In the genomic region with DNA sequence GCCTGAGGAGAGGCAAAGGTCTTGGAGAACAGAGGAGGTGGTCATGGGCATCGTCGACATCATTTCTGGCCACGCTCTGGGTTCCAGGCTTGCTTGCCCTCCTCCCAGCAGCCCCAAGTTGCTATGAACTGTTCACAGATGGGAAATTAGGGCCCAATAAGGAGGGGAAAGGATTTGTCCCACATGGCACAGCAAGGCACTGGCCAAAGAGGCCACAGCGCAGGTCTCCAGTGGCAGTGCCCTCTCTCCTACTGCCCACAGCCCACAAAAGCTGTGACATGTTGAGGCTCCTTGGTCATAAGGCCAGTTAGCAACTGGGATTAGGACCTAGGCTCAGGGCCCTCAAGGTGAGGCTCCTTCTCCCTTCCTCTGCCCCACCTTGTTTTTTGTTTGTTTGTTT, we compare ENCODE assay signal across 8 cellular contexts. TPM values are rescaled to one million over a fixed set of nuclear protein-coding genes. Genes with fewer than 3 reads are reported as not detected.
DNase-seq lines count a peak whose midpoint lies in the region; TF ChIP-seq lines count a peak whose summit lies in the region.

No MANE protein-coding gene starts in this region.

- WGBS in ovary, 3 donors, result 67 to 73% (median 71%) methylated on average over 4 of the region's 4 CpGs
- WGBS in hepatocyte (ENCODE audit: low lambda C conversion rate, missing lambda C conversion rate), result 87% methylated on average over 4 of the region's 4 CpGs

- CTCF ChIA-PET in CD8-positive, alpha-beta memory T cell (lab: Charles Lee), result no interaction called here

- H3K4me3 Mint-ChIP-seq in CD8-positive, alpha-beta memory T cell, result peak overlapping the region; percentile 92 to 98 (median 96)
- peak overlapping the region; percentile 9 for H3K4me3 Mint-ChIP-seq in dendritic cell treated with granulocyte-macrophage colony-stimulating factor and Interleukin-4, amounts not matched to agents 40 ng/mL and 50 ng/mL, for 4 days

- no peaks in the 10 kb centered on the region for H3K27me3 ChIP-seq in CD8-positive, alpha-beta memory T cell (ENCODE audit: insufficient read depth, low read length, poor library complexity, severe bottlenecking)
- H3K27me3 ChIP-seq in NT2/D1 (ENCODE audit: insufficient read depth, insufficient read length) (peaks cover 29% of the 10 kb centered on the region), ovary (no peaks in the 10 kb centered on the region), hepatocyte (peaks cover 8% of the 10 kb centered on the region)

- no peak overlapping the region for H2AFZ ChIP-seq in hepatocyte

- H3K4me1 ChIP-seq in CD8-positive, alpha-beta memory T cell (ENCODE audit: insufficient read depth, low read length), result peaks cover 29% of the 10 kb centered on the region
- H3K4me1 ChIP-seq in NT2/D1 (ENCODE audit: insufficient read depth, insufficient read length), result peaks cover 27% of the 10 kb centered on the region
- H3K4me1 ChIP-seq in ovary (ENCODE audit: insufficient read depth), result no peaks in the 10 kb centered on the region
- H3K4me1 ChIP-seq in hepatocyte (ENCODE audit: insufficient read depth), result peaks cover 12% of the 10 kb centered on the region

- peaks cover 54 to 78% (median 63%) of the 10 kb centered on the region in 3 donors for H3K4me1 Mint-ChIP-seq in CD8-positive, alpha-beta memory T cell
- peaks cover 29% of the 10 kb centered on the region for H3K4me1 Mint-ChIP-seq in dendritic cell treated with granulocyte-macrophage colony-stimulating factor and Interleukin-4, amounts not matched to agents 40 ng/mL and 50 ng/mL, for 4 days (ENCODE audit: low read depth)

- H3K27ac ChIP-seq in CD8-positive, alpha-beta memory T cell (ENCODE audit: low read depth, low read length), result no peak overlapping the region
- H3K27ac ChIP-seq in ovary (peak overlapping the region in 1 of 2 donors; percentile 6), hepatocyte (no peak overlapping the region)

- H3K9me2 ChIP-seq in hepatocyte (replicated peaks; ENCODE audit: insufficient read depth), result no peaks in the 10 kb centered on the region

- DNase-seq in CD8-positive, alpha-beta memory T cell, result no peak
- DNase-seq in NT2/D1 (ENCODE audit: low read depth, low spot score), result no peak
- DNase-seq in ovary, result peak in 3 of 5 donors; percentile 16 to 39 (median 28)
- no peak for DNase-seq in hepatocyte (ENCODE audit: low spot score)
- no peak for DNase-seq in NCI-H2029 (lab: John Stamatoyannopoulos, UW)
- no peak for DNase-seq in COLO829 (ENCODE audit: low spot score)
- DNase-seq in NCI-H82 treated with DMSO at 0.1 percent for 48 hours (lab: John Stamatoyannopoulos, UW; ENCODE audit: unreplicated experiment), result no peak

- H4K20me1 ChIP-seq in hepatocyte (ENCODE audit: insufficient read depth, poor library complexity, severe bottlenecking), result no peaks in the 10 kb centered on the region

- H3K36me3 Mint-ChIP-seq in CD8-positive, alpha-beta memory T cell, result peaks cover 0 to 36% (median 0%) of the 10 kb centered on the region in 3 donors
- peaks cover 39% of the 10 kb centered on the region for H3K36me3 Mint-ChIP-seq in dendritic cell treated with granulocyte-macrophage colony-stimulating factor and Interleukin-4, amounts not matched to agents 40 ng/mL and 50 ng/mL, for 4 days (ENCODE audit: low read depth)

- H3K4me3 ChIP-seq in CD8-positive, alpha-beta memory T cell (ENCODE audit: low read length), result no peak overlapping the region
- H3K4me3 ChIP-seq in NT2/D1 (ENCODE audit: insufficient read length, low read depth) (no peak overlapping the region), ovary (no peak overlapping the region), hepatocyte (no peak overlapping the region)

- no peaks in the 10 kb centered on the region for H3K9me3 ChIP-seq in CD8-positive, alpha-beta memory T cell (ENCODE audit: low read length)
- H3K9me3 ChIP-seq in NT2/D1 (ENCODE audit: insufficient read depth, low read length) (no peaks in the 10 kb centered on the region), ovary (no peaks in the 10 kb centered on the region), hepatocyte (ENCODE audit: low read depth) (no peaks in the 10 kb centered on the region)

- TF ChIP-seq POLR2A in ovary (IDR thresholded peaks at IDR 0.05), result no peak

- peaks cover 18% of the 10 kb centered on the region for H3K36me3 ChIP-seq in CD8-positive, alpha-beta memory T cell (ENCODE audit: insufficient read depth, low read length)
- peaks cover 21% of the 10 kb centered on the region for H3K36me3 ChIP-seq in NT2/D1 (ENCODE audit: insufficient read depth, insufficient read length, low read length)
- H3K36me3 ChIP-seq in ovary, result no peaks in the 10 kb centered on the region
- no peaks in the 10 kb centered on the region for H3K36me3 ChIP-seq in hepatocyte (replicated peaks; ENCODE audit: insufficient read depth, low read depth)

- intact Hi-C loops in dendritic cell treated with granulocyte-macrophage colony-stimulating factor and Interleukin-4, amounts not matched to agents 40 ng/mL and 50 ng/mL, for 4 days (cut with micrococcal nuclease), result no loop called here
- intact Hi-C loops in ovary (cut with DNase I), result loop anchor here in 1 of 4 donors (2.0 kb wide), 1 partner anchor 72 kb away; a partner anchor contains a TSS

- H3K79me2 ChIP-seq in hepatocyte, result peaks cover 12% of the 10 kb centered on the region

- no peak for TF ChIP-seq CTCF in ovary (IDR thresholded peaks at IDR 0.05)
- TF ChIP-seq CTCF in hepatocyte (IDR thresholded peaks at IDR 0.05; ENCODE audit: poor library complexity), result no peak

- H3K9ac ChIP-seq in NT2/D1 (ENCODE audit: insufficient read length, low read depth), result peak overlapping the region; percentile 68

- no peak overlapping the region for H3K4me2 ChIP-seq in hepatocyte

- peaks cover 0 to 10% of the 10 kb centered on the region in 2 donors for H3K27me3 Mint-ChIP-seq in CD8-positive, alpha-beta memory T cell
- peaks cover 32% of the 10 kb centered on the region for H3K27me3 Mint-ChIP-seq in dendritic cell treated with granulocyte-macrophage colony-stimulating factor and Interleukin-4, amounts not matched to agents 40 ng/mL and 50 ng/mL, for 4 days

- POLR2A ChIA-PET in CD8-positive, alpha-beta memory T cell (lab: Charles Lee), result no interaction called here

- no peaks in the 10 kb centered on the region for H3K9me3 Mint-ChIP-seq in CD8-positive, alpha-beta memory T cell
- no peaks in the 10 kb centered on the region for H3K9me3 Mint-ChIP-seq in dendritic cell treated with granulocyte-macrophage colony-stimulating factor and Interleukin-4, amounts not matched to agents 40 ng/mL and 50 ng/mL, for 4 days

- H3K27ac Mint-ChIP-seq in CD8-positive, alpha-beta memory T cell, result peak overlapping the region in 7 of 8 donors; percentile 88 to 99 (median 99)
- peak overlapping the region; percentile 26 for H3K27ac Mint-ChIP-seq in dendritic cell treated with granulocyte-macrophage colony-stimulating factor and Interleukin-4, amounts not matched to agents 40 ng/mL and 50 ng/mL, for 4 days

- TF ChIP-seq EP300 in ovary (IDR thresholded peaks at IDR 0.05), result no peak

RNA-seq across cellular contexts. Expression of a gene that starts 1.6 kb away (rescaled TPM):
- 10 to 100 TPM; 35.1 to 43.2 TPM for total RNA-seq in CD8-positive, alpha-beta memory T cell
- polyA plus RNA-seq in CD8-positive, alpha-beta memory T cell, result 63.4 TPM
- 10 to 100 TPM; 18.7 to 31.7 (median 26.5) TPM for total RNA-seq in ovary
- 10 to 100 TPM in 1 of 2 donors, 1 to 10 TPM in 1; 2.9 to 30.0 TPM for polyA plus RNA-seq in ovary
- 20.3 and 28.0 TPM in 2 replicates for total RNA-seq in hepatocyte
- polyA plus RNA-seq in hepatocyte, result 32.8 and 37.3 TPM in 2 replicates

RNA-seq across cellular contexts. Expression of a gene that starts 3.2 kb away (rescaled TPM):
- total RNA-seq in CD8-positive, alpha-beta memory T cell, result 1 to 10 TPM; 2.6 to 3.2 TPM
- 14.4 TPM for polyA plus RNA-seq in CD8-positive, alpha-beta memory T cell
- 1 to 10 TPM; 1.4 to 8.0 (median 5.2) TPM for total RNA-seq in ovary
- polyA plus RNA-seq in ovary, result 1 to 10 TPM in 1 of 2 donors, under 1 TPM in 1; 0.42 to 2.5 TPM
- total RNA-seq in hepatocyte, result 4.3 and 4.7 TPM in 2 replicates
- 9.7 and 11.6 TPM in 2 replicates for polyA plus RNA-seq in hepatocyte

RNA-seq across cellular contexts. Expression of a gene that starts 12.2 kb away (rescaled TPM):
- 1 to 10 TPM; 1.1 to 2.0 TPM for total RNA-seq in CD8-positive, alpha-beta memory T cell
- polyA plus RNA-seq in CD8-positive, alpha-beta memory T cell, result 0.43 TPM
- total RNA-seq in ovary (1 to 10 TPM in 1 of 7 donors, under 1 TPM in 5, not detected in 1; 0.48 to 1.6 (median 0.67) TPM), hepatocyte (not detected in 2 replicates)
- polyA plus RNA-seq in ovary (under 1 TPM in 1 of 2 donors, not detected in 1; 0.23 TPM), hepatocyte (0.21 TPM in 1 of 2 replicates, not detected in the other)

RNA-seq across cellular contexts. Expression of a gene that starts 33.8 kb away (rescaled TPM):
- total RNA-seq in CD8-positive, alpha-beta memory T cell, result 1 to 10 TPM in 1 of 2 experiments, under 1 TPM in 1; 0.98 to 1.1 TPM
- polyA plus RNA-seq in CD8-positive, alpha-beta memory T cell, result 0.23 TPM
- total RNA-seq in ovary (10 to 100 TPM in 6 of 7 donors, 1 to 10 TPM in 1; 9.9 to 24.1 (median 15.2) TPM), hepatocyte (5.2 and 7.6 TPM in 2 replicates)
- polyA plus RNA-seq in ovary (1 to 10 TPM; 3.7 to 8.0 TPM), hepatocyte (7.2 and 8.3 TPM in 2 replicates)

Comparison
In these comparisons a context has a peak if more than half of its experiments do, and no peak if none do; other contexts are left out.
1. DNase-seq: peak in ovary (3 of 5); none in CD8-positive, alpha-beta memory T cell (0 of 5), NT2/D1 (single experiment), hepatocyte (single experiment), NCI-H2029 (single experiment), COLO829 (single experiment) and NCI-H82 treated with DMSO at 0.1 percent for 48 hours (single experiment).